In the genomic region with DNA sequence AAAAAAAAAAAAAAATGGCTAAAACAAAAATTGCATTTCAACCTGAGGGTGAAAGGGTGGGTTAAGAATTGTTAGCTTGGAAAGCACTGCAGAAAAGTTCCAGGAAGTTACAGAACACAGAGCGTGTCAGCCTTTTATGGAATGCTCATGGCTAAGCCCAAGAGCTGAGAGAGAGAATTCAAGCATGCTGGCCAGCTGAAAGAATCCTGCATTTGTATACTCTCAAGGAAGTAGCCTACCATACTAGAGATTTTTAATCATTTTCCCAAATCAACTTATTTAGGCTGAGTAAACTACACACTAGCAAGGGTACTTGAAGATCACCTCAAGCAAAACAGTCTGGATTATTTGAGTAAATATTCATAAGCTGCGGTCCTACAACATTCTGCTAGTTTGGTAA, we compare ENCODE assay signal across 27 cellular contexts.
"Had no signal": no experiment of that assay in that cellular context is flagged by ENCODE, and none has a peak within 500 bp of the region (broad histone marks: within the 10 kb centered on the region; RNA-seq: fewer than 3 reads in every experiment).

No MANE protein-coding gene starts in this region.

- H3K4me3 Mint-ChIP-seq: naive thymus-derived CD4-positive, alpha-beta T cell; natural killer cell treated with Interleukin-12 subunit alpha and Interleukin-12 subunit beta and Interleukin-15 and Interleukin-18, amount 100 ng/mL, for 72 hours; stimulated activated naive B cell treated with anti-CD40 and anti-IgM and Interleukin-4, amounts not matched to agents 10 μg/mL and 1 μg/mL and 100 μg/mL, for 72 hours had no signal

- H3K36me3 Mint-ChIP-seq: naive thymus-derived CD4-positive, alpha-beta T cell; natural killer cell treated with Interleukin-12 subunit alpha and Interleukin-12 subunit beta and Interleukin-15 and Interleukin-18, amount 100 ng/mL, for 72 hours; stimulated activated naive B cell treated with anti-CD40 and anti-IgM and Interleukin-4, amounts not matched to agents 10 μg/mL and 1 μg/mL and 100 μg/mL, for 72 hours had no signal

- H3K4me3 ChIP-seq: heart left ventricle, hepatocyte, lung, mucosa of descending colon, ovary, prostate gland, skin epidermis, stomach, testis, tibial artery, uterus had no signal

- H3K9me3 ChIP-seq: heart left ventricle, mucosa of descending colon, ovary, prostate gland, stomach, testis, tibial artery, uterus had no signal

- ATAC-seq: heart left ventricle; left cardiac atrium; left lobe of liver; mucosa of descending colon; naive thymus-derived CD4-positive, alpha-beta T cell; natural killer cell treated with Interleukin-12 subunit alpha and Interleukin-12 subunit beta and Interleukin-15 and Interleukin-18, amount 100 ng/mL, for 72 hours; right cardiac atrium; sciatic nerve; stimulated activated naive B cell treated with anti-CD40 and anti-IgM and Interleukin-4, amounts not matched to agents 10 μg/mL and 1 μg/mL and 100 μg/mL, for 72 hours; stimulated activated naive CD8-positive, alpha-beta T cell treated with anti-CD3 and anti-CD28 coated beads, Interleukin-15, Interleukin-2, amounts not matched to agents 100 U/mL and 50 U/mL, for 24 hours had no signal

- H3K4me2 ChIP-seq: hepatocyte had no signal

- H3K36me3 ChIP-seq: heart left ventricle, ovary, prostate gland, stomach, tibial artery, uterus had no signal

- H3K27me3 ChIP-seq: heart left ventricle, hepatocyte, ovary, stomach, testis, tibial artery had no signal

- H3K27ac ChIP-seq: heart left ventricle, hepatocyte, ovary, prostate gland, skin epidermis, stomach, testis, tibial artery, uterus had no signal

- DNase-seq: heart left ventricle; islet precursor cell; left cardiac atrium; midbrain; mucosa of descending colon; naive thymus-derived CD4-positive, alpha-beta T cell; ovary; posterior cingulate gyrus; retina; right cardiac atrium; stimulated activated CD4-positive, alpha-beta T cell treated with anti-CD3 and anti-CD28 coated beads, Interleukin-12 subunit alpha, Interleukin-12 subunit beta, amount 100 ng/mL, for 4 hours; stimulated activated CD4-positive, alpha-beta T cell treated with anti-CD3 and anti-CD28 coated beads, Interleukin-15, amount 100 ng/mL, for 24 hours; stimulated activated CD4-positive, alpha-beta T cell treated with anti-CD3 and anti-CD28 coated beads, Interleukin-2, amount 100 ng/mL, for 24 hours; stimulated activated CD4-positive, alpha-beta T cell treated with anti-CD3 and anti-CD28 coated beads, Interleukin-4, amount 100 ng/mL, for 1 hour; stimulated activated naive B cell treated with anti-CD40 and anti-IgM and Interleukin-4, amounts not matched to agents 10 μg/mL and 1 μg/mL and 100 μg/mL, for 72 hours; stimulated activated naive CD8-positive, alpha-beta T cell treated with anti-CD3 and anti-CD28 coated beads, Interleukin-15, Interleukin-2, amounts not matched to agents 100 U/mL and 50 U/mL, for 24 hours; stomach; testis; tibial artery; uterus had no signal

- H3K4me1 ChIP-seq: prostate gland, testis, tibial artery, uterus had no signal

- H3K4me1 Mint-ChIP-seq: naive thymus-derived CD4-positive, alpha-beta T cell; stimulated activated naive B cell treated with anti-CD40 and anti-IgM and Interleukin-4, amounts not matched to agents 10 μg/mL and 1 μg/mL and 100 μg/mL, for 72 hours had no signal

- H2AFZ ChIP-seq: hepatocyte had no signal

- H3K27ac Mint-ChIP-seq: naive thymus-derived CD4-positive, alpha-beta T cell; natural killer cell treated with Interleukin-12 subunit alpha and Interleukin-12 subunit beta and Interleukin-15 and Interleukin-18, amount 100 ng/mL, for 72 hours; stimulated activated naive B cell treated with anti-CD40 and anti-IgM and Interleukin-4, amounts not matched to agents 10 μg/mL and 1 μg/mL and 100 μg/mL, for 72 hours had no signal

- H3K27me3 Mint-ChIP-seq: natural killer cell treated with Interleukin-12 subunit alpha and Interleukin-12 subunit beta and Interleukin-15 and Interleukin-18, amount 100 ng/mL, for 72 hours had no signal
